Comparison of ENCODE assay signal across 19 cellular contexts in the genomic region with DNA sequence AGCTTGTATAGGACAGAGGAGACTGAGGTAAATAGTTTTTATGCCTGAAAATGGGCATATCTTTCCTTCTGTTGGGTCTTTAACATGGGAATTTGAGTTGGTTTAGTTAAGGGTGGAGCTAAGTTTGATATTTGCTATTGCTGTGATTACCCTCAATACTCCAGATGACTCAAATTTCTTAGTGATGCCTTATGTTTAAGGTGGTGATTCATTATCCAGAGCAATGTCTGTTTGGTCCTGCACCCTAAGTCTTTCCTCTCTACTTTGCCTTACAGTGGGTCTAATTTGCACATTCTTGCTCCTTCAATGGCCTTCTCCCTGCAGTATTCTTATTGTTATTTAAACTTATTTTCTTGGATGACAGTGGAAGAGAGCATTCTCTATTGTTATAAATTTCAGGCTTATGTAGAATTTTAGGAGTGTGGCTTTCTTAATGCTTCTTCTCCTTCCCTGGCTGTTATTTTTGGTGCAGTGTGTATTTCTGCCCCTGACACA.
A peak's percentile ranks its signal among the peaks of the same experiment; 100 is the strongest.
DNase-seq lines count a peak whose midpoint lies in the region; ATAC-seq, FAIRE-seq and TF ChIP-seq lines count a peak whose summit lies in the region.
"Had no signal": no experiment of that assay in that cellular context is flagged by ENCODE, and none has a peak within 500 bp of the region (broad histone marks: within the 10 kb centered on the region; RNA-seq: fewer than 3 reads in every experiment).

No MANE protein-coding gene starts in this region.

- H3K36me3 ChIP-seq in HUES6 (ENCODE audit: control insufficient read depth, insufficient read depth, low read length) (no peaks in the 10 kb centered on the region; the same call in 1 of the 2 replicates), astrocyte (ENCODE audit: insufficient read depth, low read length) (no peaks in the 10 kb centered on the region), iPS-18a (ENCODE audit: control insufficient read depth, low read depth, low read length) (no peaks in the 10 kb centered on the region), tibial nerve (no peaks in the 10 kb centered on the region)
- H3K36me3 ChIP-seq: SJCRH30 had no signal

- H3K79me2 ChIP-seq in astrocyte (ENCODE audit: insufficient read depth, low read length): no peaks in the 10 kb centered on the region

- H3K4me3 Mint-ChIP-seq in astrocyte (ENCODE audit: unreplicated experiment): no peak overlapping the region
- H3K4me3 Mint-ChIP-seq in activated T-cell treated with anti-CD3 and anti-CD28 coated beads, Interleukin-2, amount 50 U/mL, for 24 hours: no peak overlapping the region
- H3K4me3 Mint-ChIP-seq in activated CD8-positive, alpha-beta T cell treated with anti-CD3 and anti-CD28 coated beads, Interleukin-2, amount 10 ng/mL, durations not matched to agents 7 days and 5 days: no peak overlapping the region

- no peak for ATAC-seq in activated CD8-positive, alpha-beta T cell treated with anti-CD3 and anti-CD28 coated beads, Interleukin-2, amount 10 ng/mL, durations not matched to agents 7 days and 5 days
- ATAC-seq: HCT116 had no signal

- H3K36me3 Mint-ChIP-seq in astrocyte (ENCODE audit: low read depth, unreplicated experiment): peaks cover 1% of the 10 kb centered on the region
- no peaks in the 10 kb centered on the region for H3K36me3 Mint-ChIP-seq in activated T-cell treated with anti-CD3 and anti-CD28 coated beads, Interleukin-2, amount 50 U/mL, for 24 hours (ENCODE audit: low read depth)
- no peaks in the 10 kb centered on the region for H3K36me3 Mint-ChIP-seq in activated CD8-positive, alpha-beta T cell treated with anti-CD3 and anti-CD28 coated beads, Interleukin-2, amount 10 ng/mL, durations not matched to agents 7 days and 5 days (ENCODE audit: low read depth)

- H3K9me3 ChIP-seq in HUES6 (ENCODE audit: control insufficient read depth, insufficient read depth, low read depth, low read length) (peaks cover 20% of the 10 kb centered on the region), astrocyte (ENCODE audit: insufficient read depth, low read depth, low read length) (no peaks in the 10 kb centered on the region), iPS-18a (ENCODE audit: control insufficient read depth, low read depth, low read length) (peaks cover 16% of the 10 kb centered on the region), tibial nerve (peaks cover 0 to 9% (median 0%) of the 10 kb centered on the region in 4 donors)
- H3K9me3 ChIP-seq: SJCRH30 had no signal

- no peak overlapping the region for H3K27ac Mint-ChIP-seq in astrocyte (ENCODE audit: unreplicated experiment)
- no peak overlapping the region for H3K27ac Mint-ChIP-seq in activated T-cell treated with anti-CD3 and anti-CD28 coated beads, Interleukin-2, amount 50 U/mL, for 24 hours
- no peak overlapping the region for H3K27ac Mint-ChIP-seq in activated CD8-positive, alpha-beta T cell treated with anti-CD3 and anti-CD28 coated beads, Interleukin-2, amount 10 ng/mL, durations not matched to agents 7 days and 5 days

- no peak for TF ChIP-seq CTCF in astrocyte (IDR thresholded peaks at IDR 0.05; ENCODE audit: insufficient read depth, low read depth, low read length)
- TF ChIP-seq CTCF in tibial nerve (IDR thresholded peaks at IDR 0.05): no peak

- H3K27ac ChIP-seq in HUES6 (ENCODE audit: low read depth, low read length) (peak overlapping the region; percentile 69), astrocyte (ENCODE audit: low read depth, low read length) (no peak overlapping the region), iPS-18a (ENCODE audit: low read length) (no peak overlapping the region), tibial nerve (no peak overlapping the region)
- H3K27ac ChIP-seq: SJCRH30 had no signal

- POLR2A ChIA-PET in activated CD8-positive, alpha-beta T cell treated with anti-CD3 and anti-CD28 coated beads, Interleukin-2, amount 10 ng/mL, durations not matched to agents 7 days and 5 days (lab: Charles Lee): no interaction called here

- no peaks in the 10 kb centered on the region for H4K20me1 ChIP-seq in astrocyte (ENCODE audit: insufficient read depth, low read length)

- no peak overlapping the region for H3K4me2 ChIP-seq in astrocyte (ENCODE audit: low read length)

- no peak for TF ChIP-seq POLR2A in tibial nerve (IDR thresholded peaks at IDR 0.05)

- no peak for FAIRE-seq in astrocyte (lab: Jason Lieb, UNC)
- FAIRE-seq: D721Med had no signal

- H3K4me1 ChIP-seq in HUES6 (ENCODE audit: control insufficient read depth, insufficient read depth, low read length) (peaks cover 23% of the 10 kb centered on the region), astrocyte (ENCODE audit: insufficient read depth, low read length) (peaks cover 6% of the 10 kb centered on the region), iPS-18a (ENCODE audit: control insufficient read depth, low read depth, low read length) (peaks cover 20% of the 10 kb centered on the region), tibial nerve (peaks cover 0 to 6% (median 0%) of the 10 kb centered on the region in 4 donors)
- H3K4me1 ChIP-seq: SJCRH30 had no signal

- CTCF ChIA-PET in activated CD8-positive, alpha-beta T cell treated with anti-CD3 and anti-CD28 coated beads, Interleukin-2, amount 10 ng/mL, durations not matched to agents 7 days and 5 days (lab: Charles Lee): no interaction called here

- no peak overlapping the region for H3K9ac ChIP-seq in HUES6 (ENCODE audit: low read length)
- no peak overlapping the region for H3K9ac ChIP-seq in astrocyte (ENCODE audit: low read length)
- H3K9ac ChIP-seq in iPS-18a (ENCODE audit: low read length): no peak overlapping the region

- H3K4me3 ChIP-seq in HUES6 (ENCODE audit: low read depth, low read length): peak overlapping the region; percentile 17; the same call in 1 of the 2 replicates
- H3K4me3 ChIP-seq in astrocyte (ENCODE audit: insufficient read depth, low read depth, low read length): no peak overlapping the region
- peak overlapping the region; percentile 13 for H3K4me3 ChIP-seq in iPS-18a (ENCODE audit: low read length)
- no peak overlapping the region for H3K4me3 ChIP-seq in tibial nerve
- H3K4me3 ChIP-seq: SJCRH30 had no signal

- DNase-seq in astrocyte (ENCODE audit: low read depth) (peak; percentile 39), amygdala (lab: John Stamatoyannopoulos, UW) (no peak), tibial nerve (ENCODE audit: low spot score in 2 of 2) (no peak)
- no peak for DNase-seq in activated T-cell treated with anti-CD3 and anti-CD28 coated beads, Interleukin-2, amount 50 U/mL, for 24 hours
- DNase-seq in activated CD8-positive, alpha-beta T cell treated with anti-CD3 and anti-CD28 coated beads, Interleukin-2, amount 10 ng/mL, durations not matched to agents 7 days and 5 days: no peak
- DNase-seq: ACHN, C1 segment of cervical spinal cord, DMS79, KG1, NCI-H1105 treated with DMSO at 0.1 percent for 48 hours, NCI-H1694, NCI-H2107, NCI-H510A treated with DMSO at 0.1 percent for 48 hours, NCI-H774, SJCRH30 had no signal

- peaks cover 17% of the 10 kb centered on the region for H3K4me1 Mint-ChIP-seq in astrocyte (ENCODE audit: low read depth, unreplicated experiment)
- no peaks in the 10 kb centered on the region for H3K4me1 Mint-ChIP-seq in activated T-cell treated with anti-CD3 and anti-CD28 coated beads, Interleukin-2, amount 50 U/mL, for 24 hours (ENCODE audit: low read depth)
- no peaks in the 10 kb centered on the region for H3K4me1 Mint-ChIP-seq in activated CD8-positive, alpha-beta T cell treated with anti-CD3 and anti-CD28 coated beads, Interleukin-2, amount 10 ng/mL, durations not matched to agents 7 days and 5 days (ENCODE audit: low read depth)

- no peaks in the 10 kb centered on the region for H3K27me3 Mint-ChIP-seq in astrocyte (ENCODE audit: low read depth, unreplicated experiment)
- peaks cover 25% of the 10 kb centered on the region for H3K27me3 Mint-ChIP-seq in activated T-cell treated with anti-CD3 and anti-CD28 coated beads, Interleukin-2, amount 50 U/mL, for 24 hours
- H3K27me3 Mint-ChIP-seq in activated CD8-positive, alpha-beta T cell treated with anti-CD3 and anti-CD28 coated beads, Interleukin-2, amount 10 ng/mL, durations not matched to agents 7 days and 5 days (ENCODE audit: low read depth): peaks cover 13% of the 10 kb centered on the region

- TF ChIP-seq EP300 in tibial nerve (IDR thresholded peaks at IDR 0.05): no peak

- peaks cover 8% of the 10 kb centered on the region for H3K9me3 Mint-ChIP-seq in astrocyte (ENCODE audit: unreplicated experiment)
- peaks cover 7% of the 10 kb centered on the region for H3K9me3 Mint-ChIP-seq in activated T-cell treated with anti-CD3 and anti-CD28 coated beads, Interleukin-2, amount 50 U/mL, for 24 hours
- peaks cover 8% of the 10 kb centered on the region for H3K9me3 Mint-ChIP-seq in activated CD8-positive, alpha-beta T cell treated with anti-CD3 and anti-CD28 coated beads, Interleukin-2, amount 10 ng/mL, durations not matched to agents 7 days and 5 days (ENCODE audit: insufficient read depth)

- no peak overlapping the region for H2AFZ ChIP-seq in astrocyte (ENCODE audit: low read depth, low read length)

- H3K27me3 ChIP-seq in HUES6 (ENCODE audit: control insufficient read depth, insufficient read depth, low read length): no peaks in the 10 kb centered on the region
- no peaks in the 10 kb centered on the region for H3K27me3 ChIP-seq in astrocyte (ENCODE audit: insufficient read depth, low read length)
- H3K27me3 ChIP-seq in iPS-18a (ENCODE audit: control insufficient read depth, insufficient read depth, low read length): no peaks in the 10 kb centered on the region
- H3K27me3 ChIP-seq in tibial nerve: no peaks in the 10 kb centered on the region
- H3K27me3 ChIP-seq: SJCRH30 had no signal

Comparison
In these comparisons a context has a peak if more than half of its experiments do, and no peak if none do; other contexts are left out.
1. H3K4me3 ChIP-seq: peak in HUES6 (single experiment) and iPS-18a (single experiment); none in astrocyte (single experiment) and tibial nerve (0 of 4).